23 cellular contexts compared by ENCODE assay signal in the genomic region with DNA sequence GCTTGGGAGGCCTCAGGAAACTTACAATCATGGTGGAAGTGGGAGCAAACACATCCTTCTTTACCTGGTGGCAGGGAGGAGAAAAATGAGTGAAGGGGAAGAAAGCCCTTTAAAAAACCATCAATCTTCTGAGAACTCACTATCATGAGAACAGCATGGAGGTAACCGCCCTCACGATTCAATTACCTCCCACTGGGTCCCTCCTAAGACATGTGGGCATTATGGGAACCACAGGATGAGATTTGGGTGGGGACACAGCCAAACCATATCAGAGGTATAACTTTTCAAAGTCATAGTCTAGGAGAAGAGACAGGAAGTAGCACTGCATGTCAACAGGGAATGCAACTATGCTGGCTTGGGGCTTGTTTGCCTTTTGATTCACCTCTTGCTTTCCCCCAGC.
"Had no signal": no experiment of that assay in that cellular context is flagged by ENCODE, and none has a peak within 500 bp of the region (broad histone marks: within the 10 kb centered on the region; RNA-seq: fewer than 3 reads in every experiment).

No MANE protein-coding gene starts in this region.

- H3K4me3 ChIP-seq: coronary artery, dorsolateral prefrontal cortex, esophagus muscularis mucosa, gastrocnemius medialis, heart right ventricle, left lung, lower lobe of right lung had no signal

- FAIRE-seq: colon, endothelial cell of umbilical vein, islet of Langerhans, keratinocyte had no signal

- H3K27ac ChIP-seq: coronary artery, dorsolateral prefrontal cortex, esophagus muscularis mucosa, gastrocnemius medialis, heart right ventricle, left lung, lower lobe of right lung had no signal

- ATAC-seq: gastrocnemius medialis, heart right ventricle, left cardiac atrium, left lung, left ventricle myocardium superior, lower lobe of right lung had no signal

- H3K27ac Mint-ChIP-seq: memory B cell had no signal

- H3K9me3 ChIP-seq: esophagus muscularis mucosa, gastrocnemius medialis, left lung, lower lobe of right lung had no signal

- H3K27me3 ChIP-seq: esophagus muscularis mucosa, gastrocnemius medialis, left lung had no signal

- H3K36me3 Mint-ChIP-seq: memory B cell had no signal

- H3K4me3 Mint-ChIP-seq: memory B cell had no signal

- H3K36me3 ChIP-seq: esophagus muscularis mucosa, gastrocnemius medialis, heart right ventricle, left lung, lower lobe of right lung had no signal

- DNase-seq: dermis blood vessel endothelial cell; dorsolateral prefrontal cortex; effector CD4-positive, alpha-beta T cell; effector memory CD4-positive, alpha-beta T cell; foreskin melanocyte; gastrocnemius medialis; glutamatergic neuron; head of caudate nucleus; heart right ventricle; hippocampal formation; left cardiac atrium; left lung; left ventricle myocardium superior; lower lobe of right lung; mesendoderm; midbrain had no signal

- H3K4me1 ChIP-seq: esophagus muscularis mucosa, gastrocnemius medialis, heart right ventricle, left lung, lower lobe of right lung had no signal

- H3K9me3 Mint-ChIP-seq: memory B cell had no signal

- H3K4me1 Mint-ChIP-seq: memory B cell had no signal
